8 cellular contexts compared by ENCODE assay signal in genomic region chr2:161414015-161414384, GRCh38. TPM values are rescaled to one million over a fixed set of nuclear protein-coding genes. Genes with fewer than 3 reads are reported as not detected.
DNase-seq lines count a peak whose midpoint lies in the region; ATAC-seq and TF ChIP-seq lines count a peak whose summit lies in the region.

No MANE protein-coding gene starts in this region.

- H3K4me3 ChIP-seq in left ventricle myocardium inferior (peak overlapping the region; percentile 67), breast epithelium (peak overlapping the region; percentile 45 to 79 (median 50)), mucosa of rectum (ENCODE audit: low read length in 2 of 2) (peak overlapping the region; percentile 54 to 59), upper lobe of left lung (peak overlapping the region in 3 of 4 donors; percentile 32 to 51 (median 46))

- ATAC-seq in Right ventricle myocardium superior (ENCODE audit: poor library complexity) (no peak), upper lobe of left lung (ENCODE audit: low FRiP score in 2 of 2) (no peak)

- DNase-seq in left ventricle myocardium inferior (no peak), Right ventricle myocardium superior (no peak), breast epithelium (ENCODE audit: low spot score in 2 of 2) (no peak), upper lobe of left lung (no peak), NCI-H2081 treated with DMSO at 0.1 percent for 48 hours (lab: John Stamatoyannopoulos, UW) (no peak), DMS114 treated with DMSO at 0.1 percent for 48 hours (lab: John Stamatoyannopoulos, UW; ENCODE audit: unreplicated experiment) (no peak), iPS-NIHi11 (ENCODE audit: low spot score) (no peak)

- no peak for TF ChIP-seq POLR2A in breast epithelium (IDR thresholded peaks at IDR 0.05)
- TF ChIP-seq POLR2A in upper lobe of left lung (IDR thresholded peaks at IDR 0.05): no peak

- no peak for TF ChIP-seq CTCF in left ventricle myocardium inferior (IDR thresholded peaks at IDR 0.05; ENCODE audit: borderline replicate concordance)
- no peak for TF ChIP-seq CTCF in breast epithelium (IDR thresholded peaks at IDR 0.05)
- TF ChIP-seq CTCF in upper lobe of left lung (IDR thresholded peaks at IDR 0.05): no peak

- H3K36me3 ChIP-seq in left ventricle myocardium inferior (peaks cover 5% of the 10 kb centered on the region), breast epithelium (no peaks in the 10 kb centered on the region), mucosa of rectum (ENCODE audit: control insufficient read depth in 2 of 2, insufficient read depth in 2 of 2, low read length in 2 of 2) (peaks cover 0 to 3% of the 10 kb centered on the region in 2 donors), upper lobe of left lung (peaks cover 0 to 12% (median 0%) of the 10 kb centered on the region in 4 donors)

- 57 to 58% methylated on average over 8 of the region's 8 CpGs for WGBS in upper lobe of left lung, 2 donors

- intact Hi-C loops in left ventricle myocardium inferior (cut with micrococcal nuclease) (no loop called here), Right ventricle myocardium superior (cut with DNase I) (no loop called here), breast epithelium (cut with DNase I; ENCODE audit: low total_unique reads) (no loop called here)

- TF ChIP-seq EP300 in upper lobe of left lung (IDR thresholded peaks at IDR 0.05): no peak

- H3K9me3 ChIP-seq in left ventricle myocardium inferior (replicated peaks) (no peaks in the 10 kb centered on the region), breast epithelium (no peaks in the 10 kb centered on the region), mucosa of rectum (ENCODE audit: control insufficient read depth in 2 of 2, low read length in 2 of 2) (no peaks in the 10 kb centered on the region), upper lobe of left lung (no peaks in the 10 kb centered on the region)

- no peak overlapping the region for H3K27ac ChIP-seq in left ventricle myocardium inferior (replicated peaks)
- no peak overlapping the region for H3K27ac ChIP-seq in breast epithelium
- no peak overlapping the region for H3K27ac ChIP-seq in mucosa of rectum (ENCODE audit: low read depth in 2 of 2, low read length in 2 of 2)
- no peak overlapping the region for H3K27ac ChIP-seq in upper lobe of left lung

- H3K27me3 ChIP-seq in left ventricle myocardium inferior (ENCODE audit: low read depth) (peaks cover 57% of the 10 kb centered on the region), breast epithelium (peaks cover 4 to 52% of the 10 kb centered on the region in 2 donors), mucosa of rectum (ENCODE audit: control insufficient read depth in 2 of 2, insufficient read depth in 2 of 2, low read length in 2 of 2) (peaks cover 35 to 52% of the 10 kb centered on the region in 2 donors), upper lobe of left lung (peaks cover 0 to 41% (median 23%) of the 10 kb centered on the region in 4 donors)

- no peak overlapping the region for H3K9ac ChIP-seq in mucosa of rectum (ENCODE audit: low read depth in 1 of 2, low read length in 2 of 2)

- H3K4me1 ChIP-seq in left ventricle myocardium inferior: peaks cover 48% of the 10 kb centered on the region
- peaks cover 14 to 15% of the 10 kb centered on the region in 2 donors for H3K4me1 ChIP-seq in breast epithelium
- H3K4me1 ChIP-seq in mucosa of rectum (ENCODE audit: control insufficient read depth in 2 of 2, insufficient read depth in 2 of 2, low read length in 2 of 2): peaks cover 12 to 17% of the 10 kb centered on the region in 2 donors
- H3K4me1 ChIP-seq in upper lobe of left lung: peaks cover 37 to 50% (median 40%) of the 10 kb centered on the region in 4 donors

RNA-seq across cellular contexts. Expression of gene TBR1, which starts 2.1 kb away (rescaled TPM):
- not detected for total RNA-seq in left ventricle myocardium inferior
- not detected for total RNA-seq in Right ventricle myocardium superior
- under 1 TPM in 2 of 3 donors, not detected in 1; 0.33 to 0.64 TPM for total RNA-seq in breast epithelium
- not detected for total RNA-seq in upper lobe of left lung
